1 cellular context compared by ENCODE assay signal in the genomic region with DNA sequence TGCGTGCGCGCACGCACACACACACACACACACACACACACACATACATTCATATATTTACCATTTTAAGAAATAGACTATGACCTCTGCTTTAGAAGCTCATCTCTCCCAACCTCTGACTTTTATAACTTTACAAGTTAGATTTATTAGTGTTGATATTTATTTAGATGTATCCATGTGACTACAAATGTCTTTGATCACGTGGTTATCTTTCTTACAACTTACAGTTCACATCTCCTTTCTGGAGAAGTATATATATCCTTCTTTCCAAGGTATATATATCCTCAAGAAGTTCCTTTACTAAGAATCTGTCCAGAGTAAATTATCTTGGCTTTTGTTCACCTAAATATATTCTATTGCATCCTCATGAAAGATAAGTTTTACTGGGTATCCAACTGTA.
TF ChIP-seq lines count a peak whose summit lies in the region.

No MANE protein-coding gene starts in this region.

TF ChIP-seq in HepG2, 621 proteins besides CTCF, POLR2A, EP300 and RAD21 (continued from another document):
- TF ChIP-seq SAFB2 (CRISPR knock-in tag; IDR thresholded peaks at IDR 0.05; ENCODE audit: borderline replicate concordance, low read depth): no peak
- TF ChIP-seq FIP1L1 (IDR thresholded peaks at IDR 0.05; ENCODE audit: borderline replicate concordance, insufficient read depth, low read depth, low read length): no peak
- no peak for TF ChIP-seq ATM (IDR thresholded peaks at IDR 0.05; ENCODE audit: borderline replicate concordance)
- TF ChIP-seq RAD51 (IDR thresholded peaks at IDR 0.05; ENCODE audit: borderline replicate concordance): peak; percentile 45; the same call in 1 of the 2 replicates
- TF ChIP-seq ZNF276 (CRISPR knock-in tag; IDR thresholded peaks at IDR 0.05; ENCODE audit: low read depth): no peak
- TF ChIP-seq EHMT2 (IDR thresholded peaks at IDR 0.05; ENCODE audit: borderline replicate concordance, low read depth, low read length): no peak
- TF ChIP-seq SRY (CRISPR knock-in tag; IDR thresholded peaks at IDR 0.05): no peak
- no peak for TF ChIP-seq GPN1 (CRISPR knock-in tag; IDR thresholded peaks at IDR 0.05; ENCODE audit: borderline replicate concordance)
- no peak for TF ChIP-seq DPF2 (CRISPR knock-in tag; IDR thresholded peaks at IDR 0.05; ENCODE audit: borderline replicate concordance, low read depth)
- no peak for TF ChIP-seq HMG20A (CRISPR knock-in tag; IDR thresholded peaks at IDR 0.05; ENCODE audit: borderline replicate concordance)
- TF ChIP-seq PLSCR1 (CRISPR knock-in tag; IDR thresholded peaks at IDR 0.05; ENCODE audit: borderline replicate concordance): no peak
- no peak for TF ChIP-seq ZNF670 (CRISPR knock-in tag; IDR thresholded peaks at IDR 0.05; ENCODE audit: borderline replicate concordance)
- TF ChIP-seq, protein P1, sequence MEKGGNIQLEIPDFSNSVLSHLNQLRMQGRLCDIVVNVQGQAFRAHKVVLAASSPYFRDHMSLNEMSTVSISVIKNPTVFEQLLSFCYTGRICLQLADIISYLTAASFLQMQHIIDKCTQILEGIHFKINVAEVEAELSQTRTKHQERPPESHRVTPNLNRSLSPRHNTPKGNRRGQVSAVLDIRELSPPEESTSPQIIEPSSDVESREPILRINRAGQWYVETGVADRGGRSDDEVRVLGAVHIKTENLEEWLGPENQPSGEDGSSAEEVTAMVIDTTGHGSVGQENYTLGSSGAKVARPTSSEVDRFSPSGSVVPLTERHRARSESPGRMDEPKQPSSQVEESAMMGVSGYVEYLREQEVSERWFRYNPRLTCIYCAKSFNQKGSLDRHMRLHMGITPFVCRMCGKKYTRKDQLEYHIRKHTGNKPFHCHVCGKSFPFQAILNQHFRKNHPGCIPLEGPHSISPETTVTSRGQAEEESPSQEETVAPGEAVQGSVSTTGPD (CRISPR knock-in tag; IDR thresholded peaks at IDR 0.05): no peak
- TF ChIP-seq, protein P2, sequence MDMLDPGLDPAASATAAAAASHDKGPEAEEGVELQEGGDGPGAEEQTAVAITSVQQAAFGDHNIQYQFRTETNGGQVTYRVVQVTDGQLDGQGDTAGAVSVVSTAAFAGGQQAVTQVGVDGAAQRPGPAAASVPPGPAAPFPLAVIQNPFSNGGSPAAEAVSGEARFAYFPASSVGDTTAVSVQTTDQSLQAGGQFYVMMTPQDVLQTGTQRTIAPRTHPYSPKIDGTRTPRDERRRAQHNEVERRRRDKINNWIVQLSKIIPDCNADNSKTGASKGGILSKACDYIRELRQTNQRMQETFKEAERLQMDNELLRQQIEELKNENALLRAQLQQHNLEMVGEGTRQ (IDR thresholded peaks at IDR 0.05; ENCODE audit: low read depth, low read length): peak; percentile 37; the same call in 1 of the 2 replicates
- TF ChIP-seq, protein P2 (CRISPR knock-in tag; IDR thresholded peaks at IDR 0.05; ENCODE audit: borderline replicate concordance): no peak
